ENCODE assay signal across 12 cellular contexts in the genomic region with DNA sequence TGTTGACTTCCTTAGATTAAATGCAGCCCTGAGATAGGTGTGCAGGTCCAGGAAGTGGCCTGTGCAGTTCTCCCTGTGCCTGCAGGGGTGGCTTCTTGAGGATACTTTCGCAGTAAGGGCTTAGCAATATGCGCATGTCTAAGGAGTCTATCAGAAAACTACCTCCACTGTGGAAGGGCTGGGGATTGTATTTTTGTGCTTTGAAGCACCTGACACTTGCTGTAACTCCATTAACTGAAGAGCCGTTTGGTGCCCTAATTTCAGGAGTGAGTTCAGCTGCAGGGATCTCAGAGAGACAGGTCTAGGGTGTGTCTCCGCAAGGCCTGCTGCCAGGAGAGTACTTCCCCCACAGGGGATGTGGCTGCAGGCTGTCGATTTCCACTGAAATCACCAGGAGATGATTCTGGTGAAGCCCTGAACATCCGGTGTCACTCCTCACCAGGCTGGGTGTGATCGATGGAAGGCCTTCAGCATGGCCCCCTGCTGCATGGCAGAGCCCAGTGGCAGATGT. TPM values are rescaled to one million over a fixed set of nuclear protein-coding genes. Genes with fewer than 3 reads are reported as not detected.
DNase-seq lines count a peak whose midpoint lies in the region; ATAC-seq and TF ChIP-seq lines count a peak whose summit lies in the region.
"Had no signal": no experiment of that assay in that cellular context is flagged by ENCODE, and none has a peak within 500 bp of the region (broad histone marks: within the 10 kb centered on the region; RNA-seq: fewer than 3 reads in every experiment).

No MANE protein-coding gene starts in this region.

- no peaks in the 10 kb centered on the region for H3K27me3 Mint-ChIP-seq in activated CD4-positive, alpha-beta T cell treated with anti-CD3 and anti-CD28 coated beads, Interleukin-2, amount 10 ng/mL, durations not matched to agents 7 days and 5 days

- CTCF ChIA-PET in activated CD4-positive, alpha-beta T cell treated with anti-CD3 and anti-CD28 coated beads, Interleukin-2, amount 10 ng/mL, durations not matched to agents 7 days and 5 days (lab: Charles Lee) = interaction anchor here (0.7 to 2.8 kb wide), 5 partner anchors 7 to 86 kb away, joined by 3 to 11 read pairs (median 4); no protein-coding TSS in a partner anchor
- CTCF ChIA-PET in RWPE1 (lab: Yijun Ruan, JAX) = interaction anchor here (0.6 kb wide), 1 partner anchor 494 kb away, joined by 4 read pairs; no protein-coding TSS in a partner anchor

- TF ChIP-seq CTCF in RWPE1 (conservative IDR thresholded peaks at IDR 0.05; ENCODE audit: low read depth) = no peak

- no peaks in the 10 kb centered on the region for H3K27me3 ChIP-seq in rectal smooth muscle tissue (ENCODE audit: control insufficient read depth, insufficient read depth, low read length)

- H3K9me3 Mint-ChIP-seq in activated CD4-positive, alpha-beta T cell treated with anti-CD3 and anti-CD28 coated beads, Interleukin-2, amount 10 ng/mL, durations not matched to agents 7 days and 5 days = peaks cover 4% of the 10 kb centered on the region

- H3K4me3 ChIP-seq in rectal smooth muscle tissue (ENCODE audit: low read length) = peak overlapping the region; percentile 7

- H3K4me1 ChIP-seq in rectal smooth muscle tissue (ENCODE audit: control insufficient read depth, insufficient read depth, low read length) = no peaks in the 10 kb centered on the region

- DNase-seq in DMS153 (lab: John Stamatoyannopoulos, UW) (peak; percentile 38), DMS153 treated with DMSO at 0.1 percent for 48 hours (lab: John Stamatoyannopoulos, UW; ENCODE audit: unreplicated experiment) (no peak), NCI-H446 (lab: John Stamatoyannopoulos, UW) (no peak), RWPE1 (ENCODE audit: low spot score) (no peak)
- peak; percentile 76 for DNase-seq in activated CD4-positive, alpha-beta T cell treated with anti-CD3 and anti-CD28 coated beads, Interleukin-2, amount 10 ng/mL, durations not matched to agents 7 days and 5 days
- DNase-seq: HCEC 1CT, kidney, NCI-H82 had no signal

- H3K36me3 ChIP-seq in rectal smooth muscle tissue (ENCODE audit: control insufficient read depth, insufficient read depth, low read length) = no peaks in the 10 kb centered on the region

- peaks cover 78% of the 10 kb centered on the region for H3K36me3 Mint-ChIP-seq in activated CD4-positive, alpha-beta T cell treated with anti-CD3 and anti-CD28 coated beads, Interleukin-2, amount 10 ng/mL, durations not matched to agents 7 days and 5 days (ENCODE audit: low read depth)

- H3K9ac ChIP-seq in rectal smooth muscle tissue (ENCODE audit: low read length) = no peak overlapping the region

- no peak overlapping the region for H3K27ac Mint-ChIP-seq in activated CD4-positive, alpha-beta T cell treated with anti-CD3 and anti-CD28 coated beads, Interleukin-2, amount 10 ng/mL, durations not matched to agents 7 days and 5 days

- H3K4me1 Mint-ChIP-seq in activated CD4-positive, alpha-beta T cell treated with anti-CD3 and anti-CD28 coated beads, Interleukin-2, amount 10 ng/mL, durations not matched to agents 7 days and 5 days = peaks cover under 1% of the 10 kb centered on the region

- H3K27ac ChIP-seq in rectal smooth muscle tissue (ENCODE audit: low read depth, low read length) (no peak overlapping the region), RWPE1 (no peak overlapping the region)
- H3K27ac ChIP-seq: 22Rv1 had no signal

- POLR2A ChIA-PET in activated CD4-positive, alpha-beta T cell treated with anti-CD3 and anti-CD28 coated beads, Interleukin-2, amount 10 ng/mL, durations not matched to agents 7 days and 5 days (lab: Charles Lee) = interaction anchor here (1.0 to 2.2 kb wide), 2 partner anchors 11 to 26 kb away, joined by 6 to 9 read pairs; no protein-coding TSS in a partner anchor
- POLR2A ChIA-PET in RWPE1 (lab: Yijun Ruan, JAX; ENCODE audit: low non-redundant PET) = no interaction called here

- peak; percentile 30 for ATAC-seq in HG03432 (IDR thresholded peaks at IDR 0.05; ENCODE audit: unreplicated experiment)
- ATAC-seq in HG03520 (IDR thresholded peaks at IDR 0.05; ENCODE audit: unreplicated experiment) = no peak

- H3K4me3 Mint-ChIP-seq in activated CD4-positive, alpha-beta T cell treated with anti-CD3 and anti-CD28 coated beads, Interleukin-2, amount 10 ng/mL, durations not matched to agents 7 days and 5 days = no peak overlapping the region

RNA-seq across cellular contexts. Expression of gene IKZF1, which starts 35.5 kb away (rescaled TPM):
- 100 to 1,000 TPM; 379 to 406 TPM for total RNA-seq in activated CD4-positive, alpha-beta T cell treated with anti-CD3 and anti-CD28 coated beads, Interleukin-2, amount 10 ng/mL, durations not matched to agents 7 days and 5 days

Comparison
In these comparisons a context has a peak if more than half of its experiments do, and no peak if none do; other contexts are left out.
1. DNase-seq: peak in DMS153 (single experiment) and activated CD4-positive, alpha-beta T cell treated with anti-CD3 and anti-CD28 coated beads, Interleukin-2, amount 10 ng/mL, durations not matched to agents 7 days and 5 days (single experiment); none in DMS153 treated with DMSO at 0.1 percent for 48 hours (single experiment), NCI-H446 (0 of 2) and RWPE1 (single experiment).